Comparison of ENCODE assay signal across 9 cellular contexts in genomic region chr3:72347819-72348319, GRCh38.
DNase-seq lines count a peak whose midpoint lies in the region; ATAC-seq and TF ChIP-seq lines count a peak whose summit lies in the region.
"Had no signal": no experiment of that assay in that cellular context is flagged by ENCODE, and none has a peak within 500 bp of the region (broad histone marks: within the 10 kb centered on the region; RNA-seq: fewer than 3 reads in every experiment).

No MANE protein-coding gene starts in this region.

- TF ChIP-seq CTCF in activated CD8-positive, alpha-beta T cell treated with anti-CD3 and anti-CD28 coated beads for 36 hours (IDR thresholded peaks at IDR 0.05), result no peak
- TF ChIP-seq CTCF in Loucy (conservative IDR thresholded peaks at IDR 0.05; ENCODE audit: low read length), result no peak

- peak overlapping the region; percentile 73 for H3K4me2 ChIP-seq in Loucy (ENCODE audit: low read depth, low read length, poor library complexity, severe bottlenecking)

- H3K9ac ChIP-seq in Loucy (ENCODE audit: low read depth, low read length, poor library complexity, severe bottlenecking), result peak overlapping the region; percentile 82

- no peaks in the 10 kb centered on the region for H3K79me2 ChIP-seq in Loucy (ENCODE audit: insufficient read depth, low read length)

- no peak overlapping the region for H3K4me3 Mint-ChIP-seq in activated CD8-positive, alpha-beta T cell treated with anti-CD3 and anti-CD28 coated beads for 36 hours
- no peak overlapping the region for H3K4me3 Mint-ChIP-seq in activated CD8-positive, alpha-beta T cell treated with anti-CD3 and anti-CD28 coated beads, Interleukin-2, amount 10 ng/mL, durations not matched to agents 7 days and 5 days

- peaks cover 74% of the 10 kb centered on the region for H3K4me1 ChIP-seq in Loucy (ENCODE audit: insufficient read depth, low read length, poor library complexity, severe bottlenecking)

- H3K9me3 Mint-ChIP-seq in activated CD8-positive, alpha-beta T cell treated with anti-CD3 and anti-CD28 coated beads for 36 hours, result peaks cover 4% of the 10 kb centered on the region
- no peaks in the 10 kb centered on the region for H3K9me3 Mint-ChIP-seq in activated CD8-positive, alpha-beta T cell treated with anti-CD3 and anti-CD28 coated beads, Interleukin-2, amount 10 ng/mL, durations not matched to agents 7 days and 5 days (ENCODE audit: insufficient read depth)

- peaks cover 43% of the 10 kb centered on the region for H3K4me1 Mint-ChIP-seq in activated CD8-positive, alpha-beta T cell treated with anti-CD3 and anti-CD28 coated beads for 36 hours (ENCODE audit: low read depth)
- peaks cover 53% of the 10 kb centered on the region for H3K4me1 Mint-ChIP-seq in activated CD8-positive, alpha-beta T cell treated with anti-CD3 and anti-CD28 coated beads, Interleukin-2, amount 10 ng/mL, durations not matched to agents 7 days and 5 days (ENCODE audit: low read depth)

- peaks cover 3% of the 10 kb centered on the region for H3K27me3 Mint-ChIP-seq in activated CD8-positive, alpha-beta T cell treated with anti-CD3 and anti-CD28 coated beads for 36 hours
- no peaks in the 10 kb centered on the region for H3K27me3 Mint-ChIP-seq in activated CD8-positive, alpha-beta T cell treated with anti-CD3 and anti-CD28 coated beads, Interleukin-2, amount 10 ng/mL, durations not matched to agents 7 days and 5 days (ENCODE audit: low read depth)

- no peaks in the 10 kb centered on the region for H3K27me3 ChIP-seq in Loucy (ENCODE audit: insufficient read depth, low read length, poor library complexity, severe bottlenecking)
- H3K27me3 ChIP-seq: cardiac muscle cell had no signal

- no peaks in the 10 kb centered on the region for H3K9me2 ChIP-seq in Loucy (replicated peaks; ENCODE audit: low read depth, low read length)

- peak overlapping the region; percentile 64 for H3K4me3 ChIP-seq in Loucy (ENCODE audit: low read length, poor library complexity, severe bottlenecking)
- H3K4me3 ChIP-seq: cardiac muscle cell had no signal

- H3F3A ChIP-seq in Loucy (ENCODE audit: low read depth), result peaks cover 23% of the 10 kb centered on the region

- peak; percentile 22 for DNase-seq in activated CD8-positive, alpha-beta T cell treated with anti-CD3 and anti-CD28 coated beads for 36 hours
- DNase-seq in activated CD8-positive, alpha-beta T cell treated with anti-CD3 and anti-CD28 coated beads, Interleukin-2, amount 10 ng/mL, durations not matched to agents 7 days and 5 days, result no peak
- DNase-seq in activated gamma-delta T cell treated with Interleukin-2 at 50 U/mL for 16 hours, result peak; percentile 36
- peak; percentile 79 for DNase-seq in Right ventricle myocardium superior
- DNase-seq in sciatic nerve (ENCODE audit: low spot score), result peak; percentile 78
- DNase-seq in NCI-H2171 (lab: John Stamatoyannopoulos, UW), result no peak
- DNase-seq in NCI-H82 (lab: John Stamatoyannopoulos, UW), result no peak

- H4K20me1 ChIP-seq in Loucy (ENCODE audit: insufficient read depth, low read length, poor library complexity, severe bottlenecking), result no peaks in the 10 kb centered on the region

- POLR2A ChIA-PET in activated CD8-positive, alpha-beta T cell treated with anti-CD3 and anti-CD28 coated beads for 36 hours (lab: Charles Lee), result interaction anchor here (1.3 kb wide), 1 partner anchor 12 kb away, joined by 3 read pairs; no protein-coding TSS in a partner anchor
- POLR2A ChIA-PET in activated CD8-positive, alpha-beta T cell treated with anti-CD3 and anti-CD28 coated beads, Interleukin-2, amount 10 ng/mL, durations not matched to agents 7 days and 5 days (lab: Charles Lee), result no interaction called here

- no peaks in the 10 kb centered on the region for H3K9me3 ChIP-seq in Loucy (ENCODE audit: insufficient read depth, low read depth, low read length)

- no peaks in the 10 kb centered on the region for H3K36me3 Mint-ChIP-seq in activated CD8-positive, alpha-beta T cell treated with anti-CD3 and anti-CD28 coated beads for 36 hours (ENCODE audit: low read depth)
- no peaks in the 10 kb centered on the region for H3K36me3 Mint-ChIP-seq in activated CD8-positive, alpha-beta T cell treated with anti-CD3 and anti-CD28 coated beads, Interleukin-2, amount 10 ng/mL, durations not matched to agents 7 days and 5 days (ENCODE audit: low read depth)

- H3K36me3 ChIP-seq in Loucy (ENCODE audit: insufficient read depth, low read length), result no peaks in the 10 kb centered on the region
- H3K36me3 ChIP-seq: cardiac muscle cell had no signal

- intact Hi-C loops in activated CD8-positive, alpha-beta T cell treated with anti-CD3 and anti-CD28 coated beads for 36 hours (cut with micrococcal nuclease), result no loop called here
- intact Hi-C loops in Right ventricle myocardium superior (cut with DNase I), result no loop called here
- intact Hi-C loops in sciatic nerve (cut with DNase I), result no loop called here

- no peak for ATAC-seq in activated CD8-positive, alpha-beta T cell treated with anti-CD3 and anti-CD28 coated beads for 36 hours
- no peak for ATAC-seq in activated CD8-positive, alpha-beta T cell treated with anti-CD3 and anti-CD28 coated beads, Interleukin-2, amount 10 ng/mL, durations not matched to agents 7 days and 5 days
- ATAC-seq in Right ventricle myocardium superior (ENCODE audit: poor library complexity), result peak; percentile 55
- peak; percentile 56 for ATAC-seq in sciatic nerve

- no peak overlapping the region for H3K27ac Mint-ChIP-seq in activated CD8-positive, alpha-beta T cell treated with anti-CD3 and anti-CD28 coated beads for 36 hours
- H3K27ac Mint-ChIP-seq in activated CD8-positive, alpha-beta T cell treated with anti-CD3 and anti-CD28 coated beads, Interleukin-2, amount 10 ng/mL, durations not matched to agents 7 days and 5 days, result no peak overlapping the region

- no peak overlapping the region for H2AFZ ChIP-seq in Loucy (ENCODE audit: low read length)

- CTCF ChIA-PET in activated CD8-positive, alpha-beta T cell treated with anti-CD3 and anti-CD28 coated beads for 36 hours (lab: Charles Lee), result interaction anchor here (0.7 to 1.2 kb wide), 3 partner anchors 27 to 318 kb away, joined by 3 read pairs; no protein-coding TSS in a partner anchor
- CTCF ChIA-PET in activated CD8-positive, alpha-beta T cell treated with anti-CD3 and anti-CD28 coated beads, Interleukin-2, amount 10 ng/mL, durations not matched to agents 7 days and 5 days (lab: Charles Lee), result interaction anchor here (0.9 kb wide), 1 partner anchor 18 kb away, joined by 4 read pairs; no protein-coding TSS in a partner anchor

Comparison
In these comparisons a context has a peak if more than half of its experiments do, and no peak if none do; other contexts are left out.
1. DNase-seq: peak in activated CD8-positive, alpha-beta T cell treated with anti-CD3 and anti-CD28 coated beads for 36 hours (single experiment), activated gamma-delta T cell treated with Interleukin-2 at 50 U/mL for 16 hours (single experiment), Right ventricle myocardium superior (single experiment) and sciatic nerve (single experiment); none in activated CD8-positive, alpha-beta T cell treated with anti-CD3 and anti-CD28 coated beads, Interleukin-2, amount 10 ng/mL, durations not matched to agents 7 days and 5 days (single experiment), NCI-H2171 (single experiment) and NCI-H82 (single experiment).
2. ATAC-seq: peak in Right ventricle myocardium superior (single experiment) and sciatic nerve (single experiment); none in activated CD8-positive, alpha-beta T cell treated with anti-CD3 and anti-CD28 coated beads for 36 hours (single experiment) and activated CD8-positive, alpha-beta T cell treated with anti-CD3 and anti-CD28 coated beads, Interleukin-2, amount 10 ng/mL, durations not matched to agents 7 days and 5 days (single experiment).